26 cellular contexts compared by ENCODE assay signal in genomic region chr19:46118136-46118535, GRCh38. TPM values are rescaled to one million over a fixed set of nuclear protein-coding genes. Genes with fewer than 3 reads are reported as not detected.
DNase-seq lines count a peak whose midpoint lies in the region; ATAC-seq, FAIRE-seq and TF ChIP-seq lines count a peak whose summit lies in the region.
"Had no signal": no experiment of that assay in that cellular context is flagged by ENCODE, and none has a peak within 500 bp of the region (broad histone marks: within the 10 kb centered on the region; RNA-seq: fewer than 3 reads in every experiment).

No MANE protein-coding gene starts in this region.

- no peaks in the 10 kb centered on the region for H3F3A ChIP-seq in GM23338 (replicated peaks; ENCODE audit: low read depth)

- no peak for TF ChIP-seq POLR2A in HepG2 (IDR thresholded peaks at IDR 0.05; ENCODE audit: insufficient read depth in 1 of 2, low read depth in 2 of 2, low read length in 2 of 2)

- in situ Hi-C loops in HepG2 (cut with HindIII; ENCODE audit: extremely low pct_ligation_motif_present, low pct_unique_long_range_greater_than_20kb) = no loop called here

- H3K27me3 Mint-ChIP-seq in nephron (ENCODE audit: low read depth) (peaks cover 16% of the 10 kb centered on the region), GM23338 (ENCODE audit: insufficient read depth, low read depth, poor library complexity) (no peaks in the 10 kb centered on the region)

- H3K36me3 ChIP-seq in RWPE2 (ENCODE audit: low read depth) (no peaks in the 10 kb centered on the region), GM23338 (ENCODE audit: insufficient read depth) (no peaks in the 10 kb centered on the region), HepG2 (replicated peaks in 1 of 2; ENCODE audit: control insufficient read depth in 1 of 2, insufficient read depth in 2 of 2, low read length in 2 of 2) (no peaks in the 10 kb centered on the region)

- no TSS peak for BruUV-seq in HepG2 (replicated peaks; lab: Mats Ljungman, UMichigan)

- no peaks in the 10 kb centered on the region for H3K27me3 ChIP-seq in RWPE2 (ENCODE audit: insufficient read depth, poor library complexity, severe bottlenecking)
- no peaks in the 10 kb centered on the region for H3K27me3 ChIP-seq in GM23338 (ENCODE audit: insufficient read depth)
- no peaks in the 10 kb centered on the region; a peak in 2 of 5 replicates for H3K27me3 ChIP-seq in HepG2 (ENCODE audit: control insufficient read depth in 1 of 2, insufficient read depth in 2 of 2, low read length in 2 of 2)

- peaks cover 22% of the 10 kb centered on the region for H3K4me1 ChIP-seq in RWPE2 (ENCODE audit: insufficient read depth, poor library complexity, severe bottlenecking)
- H3K4me1 ChIP-seq in GM23338 (ENCODE audit: insufficient read depth) = 0 out of 2 replicates have a peak, but pooled peaks cover 3% of the 10 kb centered on the region
- H3K4me1 ChIP-seq in HepG2 (ENCODE audit: insufficient read depth, low read length) = no peaks in the 10 kb centered on the region

- intact Hi-C loops in HepG2 (cut with micrococcal nuclease; ENCODE audit: unreplicated experiment) = no loop called here

- 0 out of 3 replicates have a peak, but pooled peaks have one; percentile 10 for ATAC-seq in RWPE2 (ENCODE audit: low read depth)
- no peak for ATAC-seq in HG03159 (IDR thresholded peaks at IDR 0.05; ENCODE audit: unreplicated experiment)
- ATAC-seq in GM23338 = no peak
- ATAC-seq in HepG2 = no peak
- ATAC-seq: HCT116, K562 had no signal

- FAIRE-seq in HepG2 (lab: Jason Lieb, UNC) = no peak
- FAIRE-seq: H1, K562 had no signal

- WGBS in HepG2 (ENCODE audit: low lambda C conversion rate) = 25% methylated on average over 2 of the region's 3 CpGs

- H4K20me1 ChIP-seq in GM23338 (replicated peaks; ENCODE audit: insufficient read depth) = no peaks in the 10 kb centered on the region
- no peaks in the 10 kb centered on the region for H4K20me1 ChIP-seq in HepG2 (ENCODE audit: insufficient read depth, low read length)

- peaks cover 2% of the 10 kb centered on the region for H3K9me3 Mint-ChIP-seq in nephron
- H3K9me3 Mint-ChIP-seq in GM23338 = peaks cover 4% of the 10 kb centered on the region; the same call in 2 of the 3 replicates
- H3K9me3 Mint-ChIP-seq: CD8-positive, alpha-beta memory T cell had no signal

- H3K4me3 Mint-ChIP-seq in nephron (no peak overlapping the region), GM23338 (no peak overlapping the region)
- H3K4me3 Mint-ChIP-seq: CD8-positive, alpha-beta memory T cell had no signal

- H3K79me2 ChIP-seq in GM23338 (replicated peaks; ENCODE audit: insufficient read depth) (no peaks in the 10 kb centered on the region), HepG2 (ENCODE audit: insufficient read depth, low read length) (no peaks in the 10 kb centered on the region)

- H3K9me2 ChIP-seq in GM23338 (ENCODE audit: insufficient read depth) = no peaks in the 10 kb centered on the region

- H3K27ac ChIP-seq in RWPE2 (ENCODE audit: poor library complexity, severe bottlenecking) = peak overlapping the region; percentile 4
- no peak overlapping the region for H3K27ac ChIP-seq in GM23338 (ENCODE audit: low read depth)
- no peak overlapping the region for H3K27ac ChIP-seq in HepG2 (ENCODE audit: extremely low read length, insufficient read depth, low read length)
- H3K27ac ChIP-seq: C4-2B had no signal

- peaks cover 9% of the 10 kb centered on the region for H3K4me1 Mint-ChIP-seq in nephron
- H3K4me1 Mint-ChIP-seq in GM23338 = peaks cover 18% of the 10 kb centered on the region
- H3K4me1 Mint-ChIP-seq: CD8-positive, alpha-beta memory T cell had no signal

- TF ChIP-seq RAD21 in HepG2 (CRISPR knock-in tag; IDR thresholded peaks at IDR 0.05) = no peak

- H3K4me2 ChIP-seq in GM23338 (no peak overlapping the region), HepG2 (ENCODE audit: low read depth, low read length) (no peak overlapping the region)

- CTCF ChIA-PET in HepG2 (lab: Yijun Ruan, JAX; ENCODE audit: low intra/inter-chr PET ratio, low total read pairs) = no interaction called here

- H2AFZ ChIP-seq in GM23338 (no peak overlapping the region), HepG2 (ENCODE audit: low read length) (no peak overlapping the region)

- no peak overlapping the region for H3K9ac ChIP-seq in HepG2 (ENCODE audit: insufficient read depth, low read depth, low read length)

- no peak for TF ChIP-seq CTCF in RWPE2 (IDR thresholded peaks at IDR 0.05; ENCODE audit: poor library complexity, severe bottlenecking)
- no peak for TF ChIP-seq CTCF in epithelial cell of esophagus (IDR thresholded peaks at IDR 0.05; ENCODE audit: insufficient read depth, low read depth, low read length, missing control alignments)
- no peak for TF ChIP-seq CTCF in nephron (IDR thresholded peaks at IDR 0.05; ENCODE audit: unreplicated experiment in 3 of 3)
- no peak for TF ChIP-seq CTCF in GM23338 (conservative IDR thresholded peaks at IDR 0.05; ENCODE audit: low read depth in 2 of 2)
- no peak for TF ChIP-seq CTCF in HepG2 (CRISPR knock-in tag; IDR thresholded peaks at IDR 0.05)

- H3K9me3 ChIP-seq in RWPE2 (ENCODE audit: severe bottlenecking) = no peaks in the 10 kb centered on the region
- H3K9me3 ChIP-seq in HepG2 (ENCODE audit: low read length) = no peaks in the 10 kb centered on the region

- H3K4me3 ChIP-seq in RWPE2 (ENCODE audit: severe bottlenecking) (no peak overlapping the region), epithelial cell of esophagus (ENCODE audit: low read length) (no peak overlapping the region), GM23338 (no peak overlapping the region), HepG2 (replicated peaks in 1 of 3; ENCODE audit: insufficient read depth in 1 of 3, low read depth in 2 of 3, low read length in 3 of 3) (no peak overlapping the region)
- H3K4me3 ChIP-seq: K562 had no signal

- DNase-seq in HPDE6-E6E7 (ENCODE audit: extremely low spot score) (peak; percentile 35), RWPE2 (ENCODE audit: low spot score) (no peak), epithelial cell of esophagus (ENCODE audit: low read depth) (peak; percentile 62), dedifferentiated amniotic fluid mesenchymal stem cell (ENCODE audit: extremely low spot score) (no peak), GM23338 (ENCODE audit: low spot score) (no peak), HepG2 (ENCODE audit: low spot score) (no peak)
- DNase-seq: Calu3; CD8-positive, alpha-beta memory T cell; DMS153; MM.1S; NCI-H1048; NCI-H1417 treated with DMSO at 0.1 percent for 48 hours; NCI-H187 treated with DMSO at 0.1 percent for 48 hours; NCI-H2107; NCI-H524 treated with DMSO at 0.1 percent for 48 hours; NCI-H82; SHP77 had no signal

- H3K36me3 Mint-ChIP-seq in nephron (ENCODE audit: low read depth) = no peaks in the 10 kb centered on the region
- 0 out of 3 replicates have a peak, but pooled peaks cover 3% of the 10 kb centered on the region for H3K36me3 Mint-ChIP-seq in GM23338 (ENCODE audit: low read depth)
- H3K36me3 Mint-ChIP-seq: CD8-positive, alpha-beta memory T cell had no signal

- no peak for TF ChIP-seq EP300 in HepG2 (IDR thresholded peaks at IDR 0.05; ENCODE audit: low read depth in 2 of 2, low read length in 2 of 2)
- no peak for TF ChIP-seq EP300 in HepG2 (CRISPR knock-in tag; IDR thresholded peaks at IDR 0.05; ENCODE audit: borderline replicate concordance)

- peak overlapping the region in 2 of 3 experiments; percentile 10 to 19 for H3K27ac Mint-ChIP-seq in nephron
- H3K27ac Mint-ChIP-seq in GM23338 = no peak overlapping the region
- H3K27ac Mint-ChIP-seq: CD8-positive, alpha-beta memory T cell had no signal

- POLR2A ChIA-PET in HepG2 (lab: Yijun Ruan, JAX) = no interaction called here

RNA-seq across cellular contexts. Expression of gene IGFL3, which starts 6.4 kb away (rescaled TPM):
- not detected in 2 replicates for total RNA-seq in GM23338 (2014; rRNA removed; shearing (Covaris generic))
- not detected in 2 replicates for polyA plus RNA-seq in GM23338 (2016; fragmentation: Nextera tagmentation; extraction: Ambion mirVana)
- not detected in 2 replicates for total RNA-seq in HepG2 (2016; rRNA removed; fragmentation: Illumina TruSeq; extraction: Trizol)
- not detected in 2 replicates for total RNA-seq in HepG2 (2016; cell fraction: cytosol; rRNA removed; fragmentation: Illumina TruSeq; extraction: Trizol; ENCODE audit: low read depth)
- not detected in 2 replicates for total RNA-seq in HepG2 (2016; cell fraction: insoluble cytoplasmic fraction; rRNA removed; fragmentation: Illumina TruSeq; extraction: Trizol)
- not detected in 2 replicates for total RNA-seq in HepG2 (2016; cell fraction: membrane; rRNA removed; fragmentation: Illumina TruSeq; extraction: Trizol)
- total RNA-seq in HepG2 (2016; cell fraction: nucleus; rRNA removed; fragmentation: Illumina TruSeq; extraction: Trizol) = not detected in 2 replicates
- not detected in 2 replicates for polyA plus RNA-seq in HepG2 (2011; rRNA removed)
- not detected in 2 replicates for polyA plus RNA-seq in HepG2 (2011; cell fraction: cytosol; rRNA removed)
- polyA plus RNA-seq in HepG2 (2011; cell fraction: nucleus; rRNA removed) = not detected in 2 replicates
- not detected in 2 replicates for polyA plus RNA-seq in HepG2 (2012)
- polyA plus RNA-seq in HepG2 (2016; cell fraction: cytosol; fragmentation: Illumina TruSeq; extraction: Trizol; ENCODE audit: low read depth) = not detected in 2 replicates
- polyA plus RNA-seq in HepG2 (2016; cell fraction: insoluble cytoplasmic fraction; fragmentation: Illumina TruSeq; extraction: Trizol; ENCODE audit: low read depth) = not detected in 2 replicates
- polyA plus RNA-seq in HepG2 (2016; cell fraction: membrane; fragmentation: Illumina TruSeq; extraction: Trizol; ENCODE audit: low read depth) = not detected in 2 replicates
- not detected in 2 replicates for polyA plus RNA-seq in HepG2 (2016; cell fraction: nucleus; fragmentation: Illumina TruSeq; extraction: Trizol; ENCODE audit: insufficient read depth, low read depth)
- not detected in 2 replicates for polyA minus RNA-seq in HepG2 (2011; rRNA and poly(A)+ RNA removed; ENCODE audit: low replicate concordance)
- not detected in 2 replicates for polyA minus RNA-seq in HepG2 (2011; cell fraction: cytosol; rRNA and poly(A)+ RNA removed)
- polyA minus RNA-seq in HepG2 (2011; cell fraction: nucleus; rRNA and poly(A)+ RNA removed) = not detected in 2 replicates
- total RNA-seq: A172; Calu3; CD8-positive, alpha-beta memory T cell; H1; K562; OCI-LY7 had no signal
- polyA plus RNA-seq: CD8-positive, alpha-beta memory T cell; K562 had no signal

RNA-seq across cellular contexts. Expression of gene IGFL2, which starts 29.9 kb away (rescaled TPM):
- total RNA-seq in GM23338 (2014; rRNA removed; shearing (Covaris generic)) = not detected in 2 replicates
- polyA plus RNA-seq in GM23338 (2016; fragmentation: Nextera tagmentation; extraction: Ambion mirVana) = not detected in 2 replicates
- not detected in 2 replicates for total RNA-seq in HepG2 (2016; rRNA removed; fragmentation: Illumina TruSeq; extraction: Trizol)
- not detected in 2 replicates for total RNA-seq in HepG2 (2016; cell fraction: cytosol; rRNA removed; fragmentation: Illumina TruSeq; extraction: Trizol; ENCODE audit: low read depth)
- not detected in 2 replicates for total RNA-seq in HepG2 (2016; cell fraction: insoluble cytoplasmic fraction; rRNA removed; fragmentation: Illumina TruSeq; extraction: Trizol)
- total RNA-seq in HepG2 (2016; cell fraction: membrane; rRNA removed; fragmentation: Illumina TruSeq; extraction: Trizol) = 0.62 TPM in 1 of 2 replicates, not detected in the other
- not detected in 2 replicates for total RNA-seq in HepG2 (2016; cell fraction: nucleus; rRNA removed; fragmentation: Illumina TruSeq; extraction: Trizol)
- not detected in 2 replicates for polyA plus RNA-seq in HepG2 (2011; rRNA removed)
- polyA plus RNA-seq in HepG2 (2011; cell fraction: cytosol; rRNA removed) = not detected in 2 replicates
- not detected in 2 replicates for polyA plus RNA-seq in HepG2 (2011; cell fraction: nucleus; rRNA removed)
- polyA plus RNA-seq in HepG2 (2012) = not detected in 2 replicates
- not detected in 2 replicates for polyA plus RNA-seq in HepG2 (2016; cell fraction: cytosol; fragmentation: Illumina TruSeq; extraction: Trizol; ENCODE audit: low read depth)
- not detected in 2 replicates for polyA plus RNA-seq in HepG2 (2016; cell fraction: insoluble cytoplasmic fraction; fragmentation: Illumina TruSeq; extraction: Trizol; ENCODE audit: low read depth)
- not detected in 2 replicates for polyA plus RNA-seq in HepG2 (2016; cell fraction: membrane; fragmentation: Illumina TruSeq; extraction: Trizol; ENCODE audit: low read depth)
- not detected in 2 replicates for polyA plus RNA-seq in HepG2 (2016; cell fraction: nucleus; fragmentation: Illumina TruSeq; extraction: Trizol; ENCODE audit: insufficient read depth, low read depth)
- not detected in 2 replicates for polyA minus RNA-seq in HepG2 (2011; rRNA and poly(A)+ RNA removed; ENCODE audit: low replicate concordance)
- not detected in 2 replicates for polyA minus RNA-seq in HepG2 (2011; cell fraction: cytosol; rRNA and poly(A)+ RNA removed)
- polyA minus RNA-seq in HepG2 (2011; cell fraction: nucleus; rRNA and poly(A)+ RNA removed) = not detected in 2 replicates
- total RNA-seq: A172; Calu3; CD8-positive, alpha-beta memory T cell; H1; LHCN-M2; OCI-LY7 had no signal
- polyA plus RNA-seq: CD8-positive, alpha-beta memory T cell; H1 had no signal

Comparison
In these comparisons a context has a peak if more than half of its experiments do, and no peak if none do; other contexts are left out.
1. DNase-seq: peak in HPDE6-E6E7 (single experiment) and epithelial cell of esophagus (single experiment); none in RWPE2 (single experiment), dedifferentiated amniotic fluid mesenchymal stem cell (single experiment), GM23338 (single experiment) and HepG2 (single experiment).